In genomic region chr9:137086531-137087408, GRCh38 we compare ENCODE assay signal across 8 cellular contexts. TPM values are rescaled to one million over a fixed set of nuclear protein-coding genes. Genes with fewer than 3 reads are reported as not detected.
DNase-seq lines count a peak whose midpoint lies in the region; ATAC-seq, FAIRE-seq and TF ChIP-seq lines count a peak whose summit lies in the region.

Gene MAN1B1, plus strand, starts transcription at chr9:137086985. Its CDS starts 15 bp downstream, at chr9:137087000.

- DNase-seq in AML-193 (lab: John Stamatoyannopoulos, UW) (peak; percentile 98), NCI-H510A treated with DMSO at 0.1 percent for 48 hours (lab: John Stamatoyannopoulos, UW) (peak; percentile 98), chondrocyte (ENCODE audit: low spot score) (peak; percentile 100), kidney (peak; percentile 100)
- peak; percentile 99 for DNase-seq in activated CD4-positive, alpha-beta T cell treated with anti-CD3 and anti-CD28 coated beads for 24 hours (ENCODE audit: low read depth in 2 of 2)
- peak; percentile 100 for DNase-seq in stimulated activated CD4-positive, alpha-beta T cell treated with anti-CD3 and anti-CD28 coated beads, Interleukin-15, amount 100 ng/mL, for 24 hours

- intact Hi-C loops in kidney (cut with DNase I), result no loop called here

- ATAC-seq in HG03439 (IDR thresholded peaks at IDR 0.05; ENCODE audit: unreplicated experiment), result peak; percentile 78

- H3K4me1 ChIP-seq in kidney (ENCODE audit: control insufficient read depth in 1 of 2, insufficient read depth in 1 of 2, low read depth in 1 of 2, low read length in 2 of 2), result peaks cover 0 to 9% of the 10 kb centered on the region in 2 donors

- peak; percentile 10 for TF ChIP-seq CTCF in chondrocyte (IDR thresholded peaks at IDR 0.05)
- no peak for TF ChIP-seq CTCF in kidney (IDR thresholded peaks at IDR 0.05; ENCODE audit: borderline replicate concordance, extremely low read depth, insufficient read depth)

- no peaks in the 10 kb centered on the region for H3K9me3 Mint-ChIP-seq in chondrocyte (ENCODE audit: low read depth)

- peak within 1 kb of the TSS; percentile 97 for H3K27ac Mint-ChIP-seq in chondrocyte (ENCODE audit: unreplicated experiment)

- peak within 1 kb of the TSS; percentile 82 for H3K27ac ChIP-seq in kidney (ENCODE audit: low read depth in 2 of 2, low read length in 2 of 2)

- peak; percentile 11 for FAIRE-seq in kidney (lab: Jason Lieb, UNC)

- H3K4me1 Mint-ChIP-seq in chondrocyte (ENCODE audit: low read depth), result peaks cover 50% of the 10 kb centered on the region

- H3K9me3 ChIP-seq in kidney (ENCODE audit: control insufficient read depth in 1 of 2, low read length in 2 of 2), result no peaks in the 10 kb centered on the region

- H3K4me3 Mint-ChIP-seq in chondrocyte (ENCODE audit: unreplicated experiment), result peak within 1 kb of the TSS; percentile 82

- peak within 1 kb of the TSS; percentile 57 to 66 for H3K9ac ChIP-seq in kidney (ENCODE audit: low read length in 2 of 2)

- peak; percentile 70 for TF ChIP-seq POLR2A in GM19193 (IDR thresholded peaks at IDR 0.05; ENCODE audit: extremely low read depth, insufficient read depth, insufficient read length)

- peak within 1 kb of the TSS; percentile 64 to 74 for H3K4me3 ChIP-seq in kidney (ENCODE audit: low read length in 2 of 2)

- H3K27me3 Mint-ChIP-seq in chondrocyte (ENCODE audit: low read depth), result no peaks in the 10 kb centered on the region

- peaks cover 5 to 10% of the 10 kb centered on the region in 2 donors for H3K36me3 ChIP-seq in kidney (ENCODE audit: control insufficient read depth in 1 of 2, insufficient read depth in 2 of 2, low read length in 2 of 2)

- H3K36me3 Mint-ChIP-seq in chondrocyte (ENCODE audit: low read depth), result peaks cover 3% of the 10 kb centered on the region

RNA-seq across cellular contexts. Expression of gene MAN1B1, which starts in this region (rescaled TPM):
- total RNA-seq in chondrocyte (105 to 117 TPM (median 106 TPM) in 3 replicates), kidney (63.2 TPM)
- 57.3 TPM for polyA plus RNA-seq in kidney (ENCODE audit: insufficient read depth, low read depth, low replicate concordance)

Comparison
In these comparisons a context has a peak if more than half of its experiments do, and no peak if none do; other contexts are left out.
1. Peak in every context shown above with its lines: DNase-seq, ATAC-seq, H3K4me3 ChIP-seq and H3K27ac ChIP-seq.